Comparison of ENCODE assay signal across 18 cellular contexts in the genomic region with DNA sequence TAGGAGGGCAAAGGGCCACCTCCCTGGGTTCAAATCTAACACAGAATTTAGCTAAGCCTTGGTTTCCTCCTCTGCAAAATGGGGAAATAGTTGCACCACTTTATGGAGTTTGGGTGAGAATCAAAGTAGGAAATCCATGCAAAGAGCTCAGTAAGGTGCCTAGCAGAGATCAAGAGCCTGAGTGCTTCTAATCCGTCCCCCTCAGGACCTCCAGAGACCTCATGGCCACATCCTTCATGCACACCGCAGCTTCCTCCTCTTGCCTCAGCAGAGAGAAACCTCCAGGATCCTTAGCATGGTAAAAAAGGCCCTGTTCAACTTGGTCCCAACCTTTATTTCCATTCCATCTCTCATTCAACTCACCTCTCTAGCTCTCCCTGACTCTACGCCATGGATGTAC. TPM values are rescaled to one million over a fixed set of nuclear protein-coding genes. Genes with fewer than 3 reads are reported as not detected.
DNase-seq lines count a peak whose midpoint lies in the region; ATAC-seq and TF ChIP-seq lines count a peak whose summit lies in the region.
"Had no signal": no experiment of that assay in that cellular context is flagged by ENCODE, and none has a peak within 500 bp of the region (broad histone marks: within the 10 kb centered on the region; RNA-seq: fewer than 3 reads in every experiment).

No MANE protein-coding gene starts in this region.

- no peaks in the 10 kb centered on the region for H3K4me1 ChIP-seq in DND-41 (ENCODE audit: insufficient read depth, low read length)
- peaks cover 13 to 96% (median 18%) of the 10 kb centered on the region in 3 donors for H3K4me1 ChIP-seq in gastroesophageal sphincter
- H3K4me1 ChIP-seq: pancreas had no signal

- no peaks in the 10 kb centered on the region for H3K79me2 ChIP-seq in DND-41 (ENCODE audit: insufficient read depth, low read length)

- no peak overlapping the region for H3K9ac ChIP-seq in DND-41 (ENCODE audit: low read depth, low read length)

- no peak for TF ChIP-seq EP300 in gastroesophageal sphincter (IDR thresholded peaks at IDR 0.05)

- no peak for TF ChIP-seq POLR2A in NB4 (IDR thresholded peaks at IDR 0.05; ENCODE audit: extremely low read depth, insufficient read length)
- TF ChIP-seq POLR2A in gastroesophageal sphincter (IDR thresholded peaks at IDR 0.05) = no peak

- H3K27me3 Mint-ChIP-seq in activated T-cell treated with anti-CD3 and anti-CD28 coated beads, Interleukin-2, amount 50 U/mL, for 24 hours = peaks cover 3% of the 10 kb centered on the region

- H3K36me3 Mint-ChIP-seq in activated T-cell treated with anti-CD3 and anti-CD28 coated beads, Interleukin-2, amount 50 U/mL, for 24 hours (ENCODE audit: low read depth) = no peaks in the 10 kb centered on the region

- peaks cover 12% of the 10 kb centered on the region for H3K27me3 ChIP-seq in DND-41 (ENCODE audit: insufficient read depth, low read length, poor library complexity)
- no peaks in the 10 kb centered on the region for H3K27me3 ChIP-seq in gastroesophageal sphincter
- H3K27me3 ChIP-seq: pancreas had no signal

- H3K4me2 ChIP-seq in DND-41 (ENCODE audit: insufficient read depth, low read length) = no peak overlapping the region

- H3K27ac ChIP-seq in DND-41 (ENCODE audit: low read length) (no peak overlapping the region), gastroesophageal sphincter (peak overlapping the region; percentile 87 to 99 (median 90)), skin epidermis (peak overlapping the region in 14 of 21 experiments; percentile 13 to 81 (median 44))
- H3K27ac ChIP-seq: pancreas had no signal

- H4K20me1 ChIP-seq in DND-41 (ENCODE audit: insufficient read depth, low read length) = no peaks in the 10 kb centered on the region

- WGBS in gastroesophageal sphincter (ENCODE audit: low coverage in 1 of 2), 2 donors = 92 to 96% methylated on average over 2 to 3 of the region's 3 CpGs

- H3K4me3 Mint-ChIP-seq in activated T-cell treated with anti-CD3 and anti-CD28 coated beads, Interleukin-2, amount 50 U/mL, for 24 hours = no peak overlapping the region
- H3K4me3 Mint-ChIP-seq: stimulated activated naive CD8-positive, alpha-beta T cell treated with anti-CD3 and anti-CD28 coated beads, Interleukin-15, Interleukin-2, amounts not matched to agents 100 ng/mL and 50 ng/mL, for 24 hours had no signal

- ATAC-seq in DND-41 (ENCODE audit: insufficient read depth, low read depth) (peak; percentile 37; the same call in 1 of the 3 replicates), gastroesophageal sphincter (no peak), GM21423 (IDR thresholded peaks at IDR 0.05; ENCODE audit: unreplicated experiment) (no peak), left lobe of liver (no peak)
- ATAC-seq: activated CD4-positive, CD25-positive, alpha-beta regulatory T cell treated with anti-CD3 and anti-CD28 coated beads, Interleukin-2, amount 50 U/mL, for 24 hours; HCT116 had no signal

- H2AFZ ChIP-seq in DND-41 (ENCODE audit: low read depth, low read length) = no peak overlapping the region

- DNase-seq in DND-41 (no peak), NB4 (ENCODE audit: low read depth) (peak; percentile 83), cortex of kidney (lab: John Stamatoyannopoulos, UW) (no peak), left lobe of liver (ENCODE audit: low spot score) (no peak)
- DNase-seq in activated T-cell treated with anti-CD3 and anti-CD28 coated beads, Interleukin-2, amount 50 U/mL, for 24 hours = no peak
- DNase-seq: activated effector memory CD4-positive, alpha-beta T cell treated with anti-CD3 and anti-CD28 coated beads, Interleukin-2, amount 50 U/mL, for 16 hours; kidney; NCI-H187 treated with DMSO at 0.1 percent for 48 hours; NCI-H446; pancreas; SHP77 treated with DMSO at 0.1 percent for 48 hours; stimulated activated CD4-positive, alpha-beta T cell treated with anti-CD3 and anti-CD28 coated beads, Interleukin-12 subunit alpha, Interleukin-12 subunit beta, amount 100 ng/mL, for 4 hours had no signal

- no peak overlapping the region for H3K4me3 ChIP-seq in DND-41 (ENCODE audit: low read depth in 1 of 2, low read length in 2 of 2)
- H3K4me3 ChIP-seq in NB4 (ENCODE audit: low read depth, low read length) = no peak overlapping the region
- H3K4me3 ChIP-seq in gastroesophageal sphincter = no peak overlapping the region
- H3K4me3 ChIP-seq in skin epidermis = no peak overlapping the region
- H3K4me3 ChIP-seq: pancreas had no signal

- no peaks in the 10 kb centered on the region for H3K36me3 ChIP-seq in DND-41 (ENCODE audit: insufficient read depth, low read length)
- H3K36me3 ChIP-seq in gastroesophageal sphincter = no peaks in the 10 kb centered on the region
- H3K36me3 ChIP-seq: pancreas had no signal

- TF ChIP-seq CTCF in DND-41 (IDR thresholded peaks at IDR 0.05; ENCODE audit: borderline replicate concordance, extremely low read depth, low read length, poor library complexity, severe bottlenecking) = no peak
- no peak for TF ChIP-seq CTCF in NB4 (IDR thresholded peaks at IDR 0.05; ENCODE audit: low read depth, low read length)
- no peak for TF ChIP-seq CTCF in gastroesophageal sphincter (IDR thresholded peaks at IDR 0.05)

- peaks cover 9% of the 10 kb centered on the region for H3K4me1 Mint-ChIP-seq in activated T-cell treated with anti-CD3 and anti-CD28 coated beads, Interleukin-2, amount 50 U/mL, for 24 hours (ENCODE audit: low read depth)

- no peak overlapping the region for H3K27ac Mint-ChIP-seq in activated T-cell treated with anti-CD3 and anti-CD28 coated beads, Interleukin-2, amount 50 U/mL, for 24 hours
- H3K27ac Mint-ChIP-seq: stimulated activated naive CD8-positive, alpha-beta T cell treated with anti-CD3 and anti-CD28 coated beads, Interleukin-15, Interleukin-2, amounts not matched to agents 100 ng/mL and 50 ng/mL, for 24 hours had no signal

- no peaks in the 10 kb centered on the region for H3K9me3 Mint-ChIP-seq in activated T-cell treated with anti-CD3 and anti-CD28 coated beads, Interleukin-2, amount 50 U/mL, for 24 hours
- H3K9me3 Mint-ChIP-seq: stimulated activated naive CD8-positive, alpha-beta T cell treated with anti-CD3 and anti-CD28 coated beads, Interleukin-15, Interleukin-2, amounts not matched to agents 100 ng/mL and 50 ng/mL, for 24 hours had no signal

- H3K9me3 ChIP-seq in DND-41 (ENCODE audit: insufficient read depth, low read length, severe bottlenecking) (no peaks in the 10 kb centered on the region), gastroesophageal sphincter (no peaks in the 10 kb centered on the region)
- H3K9me3 ChIP-seq: pancreas had no signal

RNA-seq across cellular contexts. Expression of a gene that starts 37.8 kb away (rescaled TPM):
- total RNA-seq in gastroesophageal sphincter = 10 to 100 TPM; 19.5 to 57.1 (median 43.4) TPM
- total RNA-seq in left lobe of liver = 32.0 TPM
